10 cellular contexts compared by ENCODE assay signal in the genomic region with DNA sequence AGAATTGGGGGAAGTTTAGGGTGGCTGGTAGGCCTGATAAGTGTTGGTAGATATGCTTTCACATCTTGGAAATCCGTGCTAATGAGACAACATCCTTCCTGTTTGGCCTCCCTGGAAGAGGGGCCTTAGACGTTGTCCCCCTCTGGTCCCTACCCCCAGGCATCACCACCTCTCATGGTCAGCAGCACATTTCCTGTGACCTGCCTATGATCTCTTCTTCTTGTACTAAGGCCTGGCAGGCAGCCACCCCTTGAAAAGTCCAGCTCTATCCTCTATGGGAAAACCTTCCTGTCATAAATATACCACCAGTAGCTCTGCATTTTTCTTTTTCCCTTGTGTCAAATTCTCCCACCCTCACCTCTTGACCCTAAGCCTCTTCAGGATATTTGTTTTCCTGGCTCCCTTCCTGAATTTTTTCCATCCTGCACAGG.
DNase-seq lines count a peak whose midpoint lies in the region; ATAC-seq and TF ChIP-seq lines count a peak whose summit lies in the region.
"Had no signal": no experiment of that assay in that cellular context is flagged by ENCODE, and none has a peak within 500 bp of the region (broad histone marks: within the 10 kb centered on the region; RNA-seq: fewer than 3 reads in every experiment).

No MANE protein-coding gene starts in this region.

- peak overlapping the region; percentile 23 for H3K27ac Mint-ChIP-seq in CD8-positive, alpha-beta T cell
- H3K27ac Mint-ChIP-seq in osteocyte (ENCODE audit: unreplicated experiment): peak overlapping the region; percentile 71

- no peaks in the 10 kb centered on the region for H3K9me3 ChIP-seq in CD8-positive, alpha-beta T cell (ENCODE audit: low read length)
- no peaks in the 10 kb centered on the region for H3K9me3 ChIP-seq in adrenal gland (replicated peaks in 1 of 3)
- H3K9me3 ChIP-seq in heart right ventricle: no peaks in the 10 kb centered on the region

- no peak for TF ChIP-seq CTCF in CD8-positive, alpha-beta T cell (IDR thresholded peaks at IDR 0.05)
- TF ChIP-seq CTCF in adrenal gland (IDR thresholded peaks at IDR 0.05) (no peak), heart right ventricle (IDR thresholded peaks at IDR 0.05) (no peak), osteocyte (IDR thresholded peaks at IDR 0.05) (no peak)

- H3K36me3 Mint-ChIP-seq in CD8-positive, alpha-beta T cell: no peaks in the 10 kb centered on the region
- H3K36me3 Mint-ChIP-seq in osteocyte (ENCODE audit: unreplicated experiment): peaks cover 5% of the 10 kb centered on the region

- POLR2A ChIA-PET in CD8-positive, alpha-beta T cell (lab: Charles Lee): no interaction called here

- no peaks in the 10 kb centered on the region for H3K9me3 Mint-ChIP-seq in CD8-positive, alpha-beta T cell
- H3K9me3 Mint-ChIP-seq in osteocyte (ENCODE audit: unreplicated experiment): peaks cover 6% of the 10 kb centered on the region

- no peak for DNase-seq in CD8-positive, alpha-beta T cell
- DNase-seq in adrenal gland: peak; percentile 44 to 91 (median 75)
- peak; percentile 76 to 89 for DNase-seq in heart right ventricle
- no peak for DNase-seq in osteocyte (ENCODE audit: extremely low spot score, unreplicated experiment)
- DNase-seq in DMS53 treated with DMSO at 0.1 percent for 48 hours (lab: John Stamatoyannopoulos, UW; ENCODE audit: unreplicated experiment): no peak
- no peak for DNase-seq in H7
- no peak for DNase-seq in cerebellar nuclear complex (lab: John Stamatoyannopoulos, UW)
- DNase-seq: NCI-H1436 had no signal

- no peak for ATAC-seq in CD8-positive, alpha-beta T cell
- peak; percentile 85 to 93 (median 91) for ATAC-seq in heart right ventricle
- no peak for ATAC-seq in activated CD4-positive, CD25-positive, alpha-beta regulatory T cell treated with anti-CD3 and anti-CD28 coated beads, Interleukin-2, amount 50 U/mL, for 24 hours

- H3K27me3 ChIP-seq in CD8-positive, alpha-beta T cell (ENCODE audit: insufficient read depth, low read length): no peaks in the 10 kb centered on the region
- no peaks in the 10 kb centered on the region for H3K27me3 ChIP-seq in adrenal gland
- H3K27me3 ChIP-seq in heart right ventricle: no peaks in the 10 kb centered on the region
- no peaks in the 10 kb centered on the region for H3K27me3 ChIP-seq in H7 (ENCODE audit: control insufficient read depth, insufficient read depth, low read length)

- intact Hi-C loops in CD8-positive, alpha-beta T cell (cut with DNase I, micrococcal nuclease): no loop called here
- intact Hi-C loops in adrenal gland (cut with DNase I) (no loop called here), heart right ventricle (cut with DNase I) (loop anchor here in 5 of 10 donors (5.0 to 10.0 kb wide), 6 partner anchors 83 to 111 kb away; a partner anchor contains a TSS)

- CTCF ChIA-PET in CD8-positive, alpha-beta T cell (lab: Charles Lee): interaction anchor here (0.7 to 1.4 kb wide), 2 partner anchors 9 to 109 kb away, joined by 3 read pairs; no protein-coding TSS in a partner anchor

- no peak overlapping the region for H3K4me3 ChIP-seq in CD8-positive, alpha-beta T cell (ENCODE audit: low read depth, low read length)
- H3K4me3 ChIP-seq in adrenal gland: no peak overlapping the region
- H3K4me3 ChIP-seq in heart right ventricle: no peak overlapping the region
- no peak overlapping the region for H3K4me3 ChIP-seq in H7 (ENCODE audit: insufficient read depth, low read depth, low read length)
- H3K4me3 ChIP-seq: skin epidermis had no signal

- H3K27ac ChIP-seq in CD8-positive, alpha-beta T cell (ENCODE audit: low read depth, low read length): no peak overlapping the region
- H3K27ac ChIP-seq in adrenal gland: peak overlapping the region in 2 of 5 donors; percentile 25 to 43
- peak overlapping the region in 9 of 10 donors; percentile 18 to 93 (median 74) for H3K27ac ChIP-seq in heart right ventricle

- peaks cover 14% of the 10 kb centered on the region for H3K4me1 ChIP-seq in CD8-positive, alpha-beta T cell (ENCODE audit: insufficient read depth, low read length)
- H3K4me1 ChIP-seq in adrenal gland (replicated peaks in 1 of 2) (peaks cover 0 to 12% of the 10 kb centered on the region in 2 donors), heart right ventricle (peaks cover 3 to 65% (median 36%) of the 10 kb centered on the region in 9 donors)

- H3K4me1 Mint-ChIP-seq in CD8-positive, alpha-beta T cell (ENCODE audit: low read depth): peaks cover 41% of the 10 kb centered on the region
- H3K4me1 Mint-ChIP-seq in osteocyte (ENCODE audit: unreplicated experiment): peaks cover 42% of the 10 kb centered on the region

- H3K27me3 Mint-ChIP-seq in CD8-positive, alpha-beta T cell (ENCODE audit: low read depth): no peaks in the 10 kb centered on the region
- no peaks in the 10 kb centered on the region for H3K27me3 Mint-ChIP-seq in osteocyte (ENCODE audit: unreplicated experiment)

- no peak overlapping the region for H3K4me3 Mint-ChIP-seq in CD8-positive, alpha-beta T cell
- H3K4me3 Mint-ChIP-seq in osteocyte (ENCODE audit: unreplicated experiment): no peak overlapping the region

- WGBS in adrenal gland, 4 donors: 30 to 56% (median 44%) methylated on average over 2 of the region's 2 CpGs
- 16 to 29% methylated on average over 2 of the region's 2 CpGs for WGBS in heart right ventricle, 2 donors

- no peaks in the 10 kb centered on the region for H3K36me3 ChIP-seq in CD8-positive, alpha-beta T cell (ENCODE audit: insufficient read depth, low read length)
- no peaks in the 10 kb centered on the region for H3K36me3 ChIP-seq in adrenal gland (replicated peaks in 1 of 2)
- no peaks in the 10 kb centered on the region for H3K36me3 ChIP-seq in heart right ventricle
- no peaks in the 10 kb centered on the region for H3K36me3 ChIP-seq in H7 (replicated peaks; ENCODE audit: control insufficient read depth, insufficient read depth, low read length)

- TF ChIP-seq POLR2A in adrenal gland (IDR thresholded peaks at IDR 0.05): no peak

Comparison
In these comparisons a context has a peak if more than half of its experiments do, and no peak if none do; other contexts are left out.
1. ATAC-seq: peak in heart right ventricle (8 of 8); none in CD8-positive, alpha-beta T cell (single experiment) and activated CD4-positive, CD25-positive, alpha-beta regulatory T cell treated with anti-CD3 and anti-CD28 coated beads, Interleukin-2, amount 50 U/mL, for 24 hours (0 of 2).
2. DNase-seq: peak in adrenal gland (7 of 7) and heart right ventricle (2 of 2); none in CD8-positive, alpha-beta T cell (0 of 7), osteocyte (single experiment), DMS53 treated with DMSO at 0.1 percent for 48 hours (single experiment), H7 (single experiment) and cerebellar nuclear complex (0 of 2).